ENCODE assay signal across 9 cellular contexts in genomic region chrX:149871940-149872339, GRCh38. TPM values are rescaled to one million over a fixed set of nuclear protein-coding genes. Genes with fewer than 3 reads are reported as not detected.
A peak's percentile ranks its signal among the peaks of the same experiment; 100 is the strongest.
DNase-seq lines count a peak whose midpoint lies in the region; ATAC-seq and TF ChIP-seq lines count a peak whose summit lies in the region.
"Had no signal": no experiment of that assay in that cellular context is flagged by ENCODE, and none has a peak within 500 bp of the region (broad histone marks: within the 10 kb centered on the region; RNA-seq: fewer than 3 reads in every experiment).

No MANE protein-coding gene starts in this region.

- H3K79me2 ChIP-seq in DND-41 (ENCODE audit: insufficient read depth, low read length): no peaks in the 10 kb centered on the region

- H3K4me3 ChIP-seq in DND-41 (ENCODE audit: low read depth in 1 of 2, low read length in 2 of 2): no peak overlapping the region

- no peak overlapping the region for H3K9ac ChIP-seq in DND-41 (ENCODE audit: low read depth, low read length)

- no peaks in the 10 kb centered on the region for H3K36me3 ChIP-seq in DND-41 (ENCODE audit: insufficient read depth, low read length)

- no peaks in the 10 kb centered on the region for H3K27me3 ChIP-seq in DND-41 (ENCODE audit: insufficient read depth, low read length, poor library complexity)

- H4K20me1 ChIP-seq in DND-41 (ENCODE audit: insufficient read depth, low read length): no peaks in the 10 kb centered on the region

- peak; percentile 65 for TF ChIP-seq CTCF in DND-41 (IDR thresholded peaks at IDR 0.05; ENCODE audit: borderline replicate concordance, extremely low read depth, low read length, poor library complexity, severe bottlenecking)
- TF ChIP-seq CTCF in omental fat pad (IDR thresholded peaks at IDR 0.05): no peak

- no peaks in the 10 kb centered on the region for H3K9me3 ChIP-seq in DND-41 (ENCODE audit: insufficient read depth, low read length, severe bottlenecking)

- DNase-seq in DND-41 (peak; percentile 62), KBM-7 (peak; percentile 38), glomerular visceral epithelial cell (ENCODE audit: extremely low spot score) (peak; percentile 16), GDM1 (lab: John Stamatoyannopoulos, UW) (no peak), omental fat pad (ENCODE audit: low spot score) (no peak)
- peak; percentile 87 for DNase-seq in activated CD8-positive, alpha-beta memory T cell treated with anti-CD3 and anti-CD28 coated beads for 24 hours
- DNase-seq in stimulated activated CD8-positive, alpha-beta memory T cell treated with anti-CD3 and anti-CD28 coated beads, Interleukin-15, amount 100 ng/mL, for 1 hour (ENCODE audit: low read depth): peak; percentile 19

- H3K27ac ChIP-seq in DND-41 (ENCODE audit: low read length): no peak overlapping the region

- H3K4me2 ChIP-seq in DND-41 (ENCODE audit: insufficient read depth, low read length): no peak overlapping the region

- H2AFZ ChIP-seq in DND-41 (ENCODE audit: low read depth, low read length): no peak overlapping the region

- ATAC-seq in DND-41 (ENCODE audit: insufficient read depth, low read depth) (peak; percentile 94), GM21447 (IDR thresholded peaks at IDR 0.05; ENCODE audit: unreplicated experiment) (peak; percentile 79), omental fat pad (ENCODE audit: low FRiP score) (no peak)

- in situ Hi-C loops in KBM-7 (cut with MboI; ENCODE audit: low pct_unique_long_range_greater_than_20kb, low sequenced_read_pairs): no loop called here

- no peaks in the 10 kb centered on the region for H3K4me1 ChIP-seq in DND-41 (ENCODE audit: insufficient read depth, low read length)

RNA-seq across cellular contexts. Expression of gene MAGEA8, which starts 9.0 kb away (rescaled TPM):
- not detected for total RNA-seq in omental fat pad
- total RNA-seq: right cardiac atrium had no signal

RNA-seq across cellular contexts. Expression of gene HSFX4, which starts 57.4 kb away (rescaled TPM):
- not detected for total RNA-seq in omental fat pad
- total RNA-seq: right cardiac atrium had no signal

Comparison
In these comparisons a context has a peak if more than half of its experiments do, and no peak if none do; other contexts are left out.
1. DNase-seq: peak in DND-41 (single experiment), KBM-7 (single experiment), activated CD8-positive, alpha-beta memory T cell treated with anti-CD3 and anti-CD28 coated beads for 24 hours (single experiment), glomerular visceral epithelial cell (single experiment) and stimulated activated CD8-positive, alpha-beta memory T cell treated with anti-CD3 and anti-CD28 coated beads, Interleukin-15, amount 100 ng/mL, for 1 hour (single experiment); none in GDM1 (single experiment) and omental fat pad (single experiment).